Comparison of ENCODE assay signal across 9 cellular contexts in genomic region chr6:132780770-132781371, GRCh38. TPM values are rescaled to one million over a fixed set of nuclear protein-coding genes. Genes with fewer than 3 reads are reported as not detected.
DNase-seq lines count a peak whose midpoint lies in the region; ATAC-seq and TF ChIP-seq lines count a peak whose summit lies in the region.
"Had no signal": no experiment of that assay in that cellular context is flagged by ENCODE, and none has a peak within 500 bp of the region (broad histone marks: within the 10 kb centered on the region; RNA-seq: fewer than 3 reads in every experiment).

No MANE protein-coding gene starts in this region.

- no peaks in the 10 kb centered on the region for H3K79me2 ChIP-seq in hepatocyte

- H3K4me3 ChIP-seq in BJ (ENCODE audit: low read depth, low read length) (no peak overlapping the region), RWPE2 (ENCODE audit: severe bottlenecking) (no peak overlapping the region), hepatocyte (no peak overlapping the region)
- H3K4me3 ChIP-seq: lung had no signal

- DNase-seq in BJ (ENCODE audit: low read depth) (no peak), H4 (ENCODE audit: low spot score) (peak; percentile 3), RWPE2 (ENCODE audit: low spot score) (no peak), hepatocyte (ENCODE audit: low spot score) (peak; percentile 21), NCI-H1048 (lab: John Stamatoyannopoulos, UW) (no peak), head of caudate nucleus (no peak), HPDE6-E6E7 (ENCODE audit: extremely low spot score) (no peak)

- no peaks in the 10 kb centered on the region for H3K27me3 ChIP-seq in BJ (ENCODE audit: control insufficient read depth, insufficient read depth, low read length)
- H3K27me3 ChIP-seq in RWPE2 (ENCODE audit: insufficient read depth, poor library complexity, severe bottlenecking): no peaks in the 10 kb centered on the region
- no peaks in the 10 kb centered on the region for H3K27me3 ChIP-seq in hepatocyte

- H2AFZ ChIP-seq in hepatocyte: no peak overlapping the region

- WGBS in hepatocyte (ENCODE audit: low lambda C conversion rate, missing lambda C conversion rate): 76% methylated on average over 2 of the region's 2 CpGs

- no peaks in the 10 kb centered on the region for H4K20me1 ChIP-seq in hepatocyte (ENCODE audit: insufficient read depth, poor library complexity, severe bottlenecking)

- no peak overlapping the region for H3K27ac ChIP-seq in RWPE2 (ENCODE audit: poor library complexity, severe bottlenecking)
- no peak overlapping the region for H3K27ac ChIP-seq in hepatocyte

- CTCF ChIA-PET in BJ (lab: Yijun Ruan, JAX): interaction anchor here (0.9 to 1.0 kb wide), 2 partner anchors 17 to 248 kb away, joined by 3 read pairs; no protein-coding TSS in a partner anchor

- intact Hi-C loops in head of caudate nucleus (cut with DNase I): no loop called here

- H3K9me3 ChIP-seq in RWPE2 (ENCODE audit: severe bottlenecking): no peaks in the 10 kb centered on the region
- H3K9me3 ChIP-seq in hepatocyte (ENCODE audit: low read depth): no peaks in the 10 kb centered on the region

- POLR2A ChIA-PET in BJ (lab: Charles Lee): no interaction called here

- H3K4me2 ChIP-seq in hepatocyte: no peak overlapping the region

- TF ChIP-seq CTCF in BJ (IDR thresholded peaks at IDR 0.05; ENCODE audit: insufficient read depth, low read depth, low read length) (peak; percentile 45), RWPE2 (IDR thresholded peaks at IDR 0.05; ENCODE audit: poor library complexity, severe bottlenecking) (peak; percentile 24), hepatocyte (IDR thresholded peaks at IDR 0.05; ENCODE audit: poor library complexity) (peak; percentile 44)

- no peaks in the 10 kb centered on the region for H3K36me3 ChIP-seq in BJ (ENCODE audit: control insufficient read depth, insufficient read depth, low read length)
- peaks cover 59% of the 10 kb centered on the region for H3K36me3 ChIP-seq in RWPE2 (ENCODE audit: low read depth)
- no peaks in the 10 kb centered on the region for H3K36me3 ChIP-seq in hepatocyte (replicated peaks; ENCODE audit: insufficient read depth, low read depth)

- ATAC-seq in RWPE2 (ENCODE audit: low read depth) (no peak), HG02885 (IDR thresholded peaks at IDR 0.05; ENCODE audit: poor library complexity, unreplicated experiment) (no peak)

- H3K9me2 ChIP-seq in hepatocyte (replicated peaks; ENCODE audit: insufficient read depth): no peaks in the 10 kb centered on the region

- no peaks in the 10 kb centered on the region for H3K4me1 ChIP-seq in RWPE2 (ENCODE audit: insufficient read depth, poor library complexity, severe bottlenecking)
- H3K4me1 ChIP-seq in hepatocyte (ENCODE audit: insufficient read depth): no peaks in the 10 kb centered on the region

RNA-seq across cellular contexts. Expression of gene SLC18B1, which starts 17.6 kb away (rescaled TPM):
- polyA plus RNA-seq in BJ (2011; rRNA removed) (0.63 and 1.9 TPM in 2 replicates), hepatocyte (10.6 and 20.0 TPM in 2 replicates)
- 0.62 and 0.90 TPM in 2 replicates for polyA minus RNA-seq in BJ (2011; rRNA and poly(A)+ RNA removed)
- 6.0 and 9.4 TPM in 2 replicates for total RNA-seq in H4 (2014; rRNA removed; shearing (Covaris generic))
- total RNA-seq in hepatocyte: 27.3 and 28.8 TPM in 2 replicates

RNA-seq across cellular contexts. Expression of gene VNN2, which starts 23.2 kb away (rescaled TPM):
- polyA plus RNA-seq in BJ (2011; rRNA removed) (not detected in 2 replicates), hepatocyte (1.1 and 1.9 TPM in 2 replicates)
- not detected in 2 replicates for polyA minus RNA-seq in BJ (2011; rRNA and poly(A)+ RNA removed)
- 0.10 and 0.68 TPM in 2 replicates for total RNA-seq in H4 (2014; rRNA removed; shearing (Covaris generic))
- total RNA-seq in hepatocyte: 4.0 and 6.8 TPM in 2 replicates

RNA-seq across cellular contexts. Expression of gene RPS12, which starts 33.5 kb away (rescaled TPM):
- 3,063 and 4,031 TPM in 2 replicates for polyA plus RNA-seq in BJ (2011; rRNA removed)
- polyA minus RNA-seq in BJ (2011; rRNA and poly(A)+ RNA removed): 1,142 and 1,893 TPM in 2 replicates
- total RNA-seq in H4 (2014; rRNA removed; shearing (Covaris generic)): 2,146 and 2,177 TPM in 2 replicates
- total RNA-seq in hepatocyte: 1,429 and 1,761 TPM in 2 replicates
- 421 and 442 TPM in 2 replicates for polyA plus RNA-seq in hepatocyte

Comparison
In these comparisons a context has a peak if more than half of its experiments do, and no peak if none do; other contexts are left out.
1. DNase-seq: peak in H4 (single experiment) and hepatocyte (single experiment); none in BJ (single experiment), RWPE2 (single experiment), NCI-H1048 (single experiment), head of caudate nucleus (0 of 42) and HPDE6-E6E7 (single experiment).
2. Peak in every context shown above with its lines, with median percentiles within 50 percentile points of each other: CTCF ChIP-seq.